7 cellular contexts compared by ENCODE assay signal in the genomic region with DNA sequence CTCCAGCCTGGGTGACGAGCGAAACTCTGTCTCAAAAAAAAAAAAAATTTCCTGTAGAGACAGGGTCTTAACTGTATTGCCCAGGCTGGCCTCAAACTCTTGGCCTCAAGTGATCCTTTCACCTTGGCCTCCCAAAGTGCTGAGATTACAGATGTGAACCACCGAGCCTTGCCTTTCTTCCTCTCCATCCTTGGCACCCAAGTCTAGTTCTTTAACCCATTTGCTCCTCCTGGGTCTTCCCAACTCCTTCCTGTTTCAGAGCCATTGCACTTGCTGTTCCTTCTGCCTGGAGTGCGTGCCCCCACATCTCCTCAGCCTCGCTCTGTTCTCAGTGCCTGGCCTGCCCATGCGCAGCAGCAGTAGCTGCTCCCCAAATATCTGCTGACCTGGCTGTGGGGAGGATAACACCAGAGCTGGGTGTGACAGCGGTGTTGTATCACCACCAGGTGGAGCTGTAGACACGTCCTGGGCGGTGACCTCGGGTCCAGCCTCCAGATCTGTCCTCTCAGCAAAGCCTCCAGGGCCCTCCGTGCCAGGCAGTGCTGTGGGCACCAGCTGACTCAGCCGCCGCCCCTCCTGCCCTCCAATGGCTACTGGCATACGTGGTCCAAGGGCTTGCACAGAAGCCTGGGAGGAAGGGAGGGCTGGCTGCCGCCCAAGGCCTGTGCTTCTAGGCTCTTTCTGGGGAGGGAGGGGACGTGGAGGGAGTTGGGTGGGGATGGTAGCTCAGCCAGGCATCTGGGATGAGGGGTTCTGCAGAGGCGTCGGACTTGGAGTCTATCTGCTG. TPM values are rescaled to one million over a fixed set of nuclear protein-coding genes. Genes with fewer than 3 reads are reported as not detected.
DNase-seq lines count a peak whose midpoint lies in the region; ATAC-seq and TF ChIP-seq lines count a peak whose summit lies in the region.

No MANE protein-coding gene starts in this region.

- H3K4me1 ChIP-seq in colonic mucosa (peaks cover 4% of the 10 kb centered on the region), left lung (peaks cover 9 to 22% of the 10 kb centered on the region in 2 donors)

- in situ Hi-C loops in GM13976 (cut with MboI; ENCODE audit: low sequenced_read_pairs, unreplicated experiment), result loop anchor here (5.0 kb wide), 1 partner anchor 114 kb away; no protein-coding TSS in a partner anchor

- no peak overlapping the region for H3K9ac ChIP-seq in colonic mucosa (ENCODE audit: low read depth in 2 of 2, low read length in 2 of 2)

- intact Hi-C loops in colonic mucosa (cut with DNase I), result loop anchor here (2.0 to 5.0 kb wide), 2 partner anchors 113 to 129 kb away; no protein-coding TSS in a partner anchor
- intact Hi-C loops in left lung (cut with DNase I), result loop anchor here (5.0 to 10.0 kb wide), 2 partner anchors 114 to 121 kb away; no protein-coding TSS in a partner anchor

- TF ChIP-seq CTCF in GM13976 (IDR thresholded peaks at IDR 0.05; ENCODE audit: borderline replicate concordance, control extremely low read depth, extremely low read depth, insufficient read depth, missing control alignments) (peak; percentile 91), colonic mucosa (IDR thresholded peaks at IDR 0.05) (peak; percentile 92), left lung (IDR thresholded peaks at IDR 0.05) (peak; percentile 95)

- H3K4me3 ChIP-seq in colonic mucosa, result no peak overlapping the region
- H3K4me3 ChIP-seq in left lung, result no peak overlapping the region

- H3K36me3 ChIP-seq in colonic mucosa (no peaks in the 10 kb centered on the region), left lung (peaks cover 0 to under 1% of the 10 kb centered on the region in 2 donors)

- H3K27me3 ChIP-seq in colonic mucosa, result no peaks in the 10 kb centered on the region
- H3K27me3 ChIP-seq in left lung, result no peaks in the 10 kb centered on the region

- DNase-seq in GM13976 (ENCODE audit: low spot score), result peak; percentile 96
- peak; percentile 15 for DNase-seq in NCI-H526 treated with DMSO at 0.1 percent for 48 hours (lab: John Stamatoyannopoulos, UW)
- DNase-seq in activated CD4-positive, alpha-beta T cell treated with anti-CD3 and anti-CD28 coated beads, Interleukin-2, amount 50 U/mL, for 4 hours, result peak; percentile 74 to 75
- DNase-seq in colonic mucosa, result peak; percentile 87
- DNase-seq in left lung, result peak; percentile 89 to 93
- peak; percentile 88 for DNase-seq in stimulated activated CD4-positive, alpha-beta T cell treated with anti-CD3 and anti-CD28 coated beads, Interleukin-4, amount 100 ng/mL, for 24 hours

- H3K9me3 ChIP-seq in colonic mucosa, result no peaks in the 10 kb centered on the region
- no peaks in the 10 kb centered on the region for H3K9me3 ChIP-seq in left lung

- H3K27ac ChIP-seq in colonic mucosa, result no peak overlapping the region
- H3K27ac ChIP-seq in left lung, result no peak overlapping the region

- ATAC-seq in HG03175 (IDR thresholded peaks at IDR 0.05; ENCODE audit: unreplicated experiment) (peak; percentile 73), left lung (peak; percentile 96)

RNA-seq across cellular contexts. Expression of gene TEF, which starts 22.0 kb away (rescaled TPM):
- total RNA-seq in colonic mucosa (10 to 100 TPM; 12.7 to 28.9 TPM), left lung (10 to 100 TPM; 10.2 to 17.3 TPM)

RNA-seq across cellular contexts. Expression of gene TOB2, which starts 42.9 kb away (rescaled TPM):
- total RNA-seq in colonic mucosa (10 to 100 TPM; 63.2 to 66.1 TPM), left lung (10 to 100 TPM; 38.9 to 47.8 TPM)

Comparison
In these comparisons a context has a peak if more than half of its experiments do, and no peak if none do; other contexts are left out.
1. DNase-seq: peak in every context shown above with its lines; median percentile 96 in GM13976; 91 in left lung; 88 in stimulated activated CD4-positive, alpha-beta T cell treated with anti-CD3 and anti-CD28 coated beads, Interleukin-4, amount 100 ng/mL, for 24 hours; 87 in colonic mucosa; 74 in activated CD4-positive, alpha-beta T cell treated with anti-CD3 and anti-CD28 coated beads, Interleukin-2, amount 50 U/mL, for 4 hours; 15 in NCI-H526 treated with DMSO at 0.1 percent for 48 hours.